In the genomic region with DNA sequence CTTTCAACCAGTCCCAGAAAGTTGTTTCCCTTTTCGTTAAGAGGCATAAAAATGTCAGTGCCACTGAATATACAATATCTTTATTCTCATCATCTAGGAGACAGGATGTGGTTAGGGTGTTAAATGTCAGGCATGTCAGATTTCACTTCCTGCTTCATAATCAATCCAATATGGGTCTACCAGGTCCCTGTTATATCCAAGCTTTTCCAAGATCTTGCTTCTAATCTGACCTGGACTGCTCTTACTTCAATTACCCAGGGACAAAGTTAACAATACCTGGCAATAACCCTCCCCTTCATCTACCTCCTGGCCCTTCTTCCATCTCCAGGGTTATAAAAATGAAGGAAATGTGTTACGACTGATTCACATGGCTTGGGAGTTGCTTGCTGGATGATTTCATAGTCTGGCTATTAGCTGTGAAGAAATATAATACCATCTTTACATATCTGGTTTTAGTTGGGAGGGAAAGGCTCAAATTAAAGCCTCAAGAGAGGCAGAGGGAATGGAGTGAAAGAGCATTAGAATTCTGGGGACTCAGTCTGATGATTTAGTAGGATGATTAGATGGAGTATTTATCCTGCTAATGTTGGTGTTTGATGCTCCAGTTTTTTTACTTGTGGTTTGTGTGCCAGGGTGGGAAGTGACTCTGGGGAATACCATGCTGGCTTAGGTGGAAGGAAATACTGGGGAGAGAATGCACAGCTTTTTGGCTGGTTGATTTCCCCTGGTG, we compare ENCODE assay signal across 9 cellular contexts.
DNase-seq lines count a peak whose midpoint lies in the region; ATAC-seq and TF ChIP-seq lines count a peak whose summit lies in the region.
"Had no signal": no experiment of that assay in that cellular context is flagged by ENCODE, and none has a peak within 500 bp of the region (broad histone marks: within the 10 kb centered on the region; RNA-seq: fewer than 3 reads in every experiment).

No MANE protein-coding gene starts in this region.

- TF ChIP-seq CTCF in NB4 (IDR thresholded peaks at IDR 0.05; ENCODE audit: low read depth, low read length) (no peak), cardiac fibroblast (IDR thresholded peaks at IDR 0.05; ENCODE audit: low read depth, low read length) (no peak)

- peaks cover 18% of the 10 kb centered on the region for H3K36me3 Mint-ChIP-seq in activated CD4-positive, alpha-beta T cell treated with anti-CD3 and anti-CD28 coated beads, Interleukin-2, amount 10 ng/mL, durations not matched to agents 7 days and 5 days (ENCODE audit: low read depth)

- H3K4me3 Mint-ChIP-seq in activated CD4-positive, alpha-beta T cell treated with anti-CD3 and anti-CD28 coated beads, Interleukin-2, amount 10 ng/mL, durations not matched to agents 7 days and 5 days: peak overlapping the region; percentile 39

- H3K9me3 Mint-ChIP-seq in activated CD4-positive, alpha-beta T cell treated with anti-CD3 and anti-CD28 coated beads, Interleukin-2, amount 10 ng/mL, durations not matched to agents 7 days and 5 days: peaks cover 5% of the 10 kb centered on the region

- POLR2A ChIA-PET in activated CD4-positive, alpha-beta T cell treated with anti-CD3 and anti-CD28 coated beads, Interleukin-2, amount 10 ng/mL, durations not matched to agents 7 days and 5 days (lab: Charles Lee): interaction anchor here (0.5 to 1.2 kb wide), 2 partner anchors 13 to 69 kb away, joined by 3 to 4 read pairs; no protein-coding TSS in a partner anchor

- H3K4me3 ChIP-seq in NB4 (ENCODE audit: low read depth, low read length): no peak overlapping the region
- H3K4me3 ChIP-seq in cardiac fibroblast (replicated peaks in 1 of 2; ENCODE audit: low read depth in 2 of 2, low read length in 2 of 2): no peak overlapping the region

- peaks cover 64% of the 10 kb centered on the region for H3K4me1 Mint-ChIP-seq in activated CD4-positive, alpha-beta T cell treated with anti-CD3 and anti-CD28 coated beads, Interleukin-2, amount 10 ng/mL, durations not matched to agents 7 days and 5 days

- H3K27me3 Mint-ChIP-seq in activated CD4-positive, alpha-beta T cell treated with anti-CD3 and anti-CD28 coated beads, Interleukin-2, amount 10 ng/mL, durations not matched to agents 7 days and 5 days: no peaks in the 10 kb centered on the region

- peak overlapping the region; percentile 96 for H3K27ac Mint-ChIP-seq in activated CD4-positive, alpha-beta T cell treated with anti-CD3 and anti-CD28 coated beads, Interleukin-2, amount 10 ng/mL, durations not matched to agents 7 days and 5 days

- ATAC-seq in HG02870 (IDR thresholded peaks at IDR 0.05; ENCODE audit: unreplicated experiment): no peak

- CTCF ChIA-PET in activated CD4-positive, alpha-beta T cell treated with anti-CD3 and anti-CD28 coated beads, Interleukin-2, amount 10 ng/mL, durations not matched to agents 7 days and 5 days (lab: Charles Lee): interaction anchor here (0.7 to 2.3 kb wide), 4 partner anchors 10 to 104 kb away, joined by 3 to 6 read pairs (median 4); no protein-coding TSS in a partner anchor

- DNase-seq in activated CD4-positive, alpha-beta T cell treated with anti-CD3 and anti-CD28 coated beads, Interleukin-2, amount 10 ng/mL, durations not matched to agents 7 days and 5 days: no peak
- DNase-seq in activated CD4-positive, alpha-beta T cell treated with anti-CD3 and anti-CD28 coated beads, Interleukin-2, amount 50 U/mL, for 4 hours: no peak
- DNase-seq in NB4 (ENCODE audit: low read depth) (peak; percentile 42), cardiac fibroblast (ENCODE audit: low read depth in 2 of 2) (peak; percentile 52 to 90), stromal cell of bone marrow (ENCODE audit: low read depth) (peak; percentile 66), KG1 (lab: John Stamatoyannopoulos, UW) (no peak)
- DNase-seq in stimulated activated CD4-positive, alpha-beta T cell treated with anti-CD3 and anti-CD28 coated beads, Interleukin-4, amount 100 ng/mL, for 4 hours: no peak
- DNase-seq: DMS79 treated with DMSO at 0.1 percent for 48 hours had no signal

- no peak for TF ChIP-seq POLR2A in NB4 (IDR thresholded peaks at IDR 0.05; ENCODE audit: extremely low read depth, insufficient read length)

Comparison
In these comparisons a context has a peak if more than half of its experiments do, and no peak if none do; other contexts are left out.
1. DNase-seq: peak in NB4 (single experiment), cardiac fibroblast (2 of 2) and stromal cell of bone marrow (single experiment); none in activated CD4-positive, alpha-beta T cell treated with anti-CD3 and anti-CD28 coated beads, Interleukin-2, amount 10 ng/mL, durations not matched to agents 7 days and 5 days (single experiment), activated CD4-positive, alpha-beta T cell treated with anti-CD3 and anti-CD28 coated beads, Interleukin-2, amount 50 U/mL, for 4 hours (0 of 2), KG1 (single experiment) and stimulated activated CD4-positive, alpha-beta T cell treated with anti-CD3 and anti-CD28 coated beads, Interleukin-4, amount 100 ng/mL, for 4 hours (0 of 2).